8 cellular contexts compared by ENCODE assay signal in the genomic region with DNA sequence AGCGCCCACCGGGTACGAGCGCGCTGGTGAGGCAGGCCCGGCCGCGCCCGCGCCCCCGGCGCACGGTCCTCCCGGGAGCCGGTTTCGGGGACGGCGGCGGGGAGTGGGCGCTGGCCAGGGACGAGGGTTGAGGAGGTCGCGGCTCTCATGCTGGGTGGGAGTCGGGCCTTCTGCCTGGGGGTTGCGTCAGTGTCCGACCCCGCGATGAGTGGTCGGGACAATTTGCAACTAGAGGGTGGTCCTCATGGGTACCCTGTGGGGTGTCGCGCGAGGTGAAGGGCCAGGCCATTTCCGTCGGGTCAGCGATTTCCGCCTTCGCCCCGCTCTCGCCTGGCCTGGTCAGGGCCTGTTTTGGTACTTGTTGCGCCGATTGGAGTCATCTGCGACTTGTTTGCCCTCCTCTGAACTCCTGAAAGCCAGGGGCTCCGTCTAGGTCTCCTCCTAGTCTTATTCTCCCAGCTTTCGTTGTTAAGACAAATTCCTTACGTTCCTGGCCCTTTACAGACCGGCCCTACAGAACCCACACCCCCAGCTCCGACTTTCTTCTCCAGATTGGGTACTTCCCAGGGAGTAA. TPM values are rescaled to one million over a fixed set of nuclear protein-coding genes. Genes with fewer than 3 reads are reported as not detected.
DNase-seq lines count a peak whose midpoint lies in the region; ATAC-seq and TF ChIP-seq lines count a peak whose summit lies in the region.

No MANE protein-coding gene starts in this region.

- RAD21 ChIA-PET in HCT116 (lab: Charles Lee; ENCODE audit: low non-redundant PET in 1 of 2, low total read pairs in 2 of 2, uncharacterized antibody in 2 of 2, unreplicated experiment in 2 of 2), result no interaction called here

- H4K20me1 ChIP-seq in HCT116 (ENCODE audit: insufficient read depth), result no peaks in the 10 kb centered on the region

- peak; percentile 23 for ATAC-seq in HCT116
- ATAC-seq in aorta (ENCODE audit: low FRiP score), result peak; percentile 24

- H3K4me1 ChIP-seq in HCT116 (ENCODE audit: control insufficient read depth in 1 of 2, insufficient read depth in 2 of 2, low read length in 2 of 2), result peaks cover 17 to 32% of the 10 kb centered on the region in 2 experiments
- peaks cover 31 to 37% of the 10 kb centered on the region in 2 donors for H3K4me1 ChIP-seq in duodenal mucosa (ENCODE audit: control insufficient read depth in 1 of 2, insufficient read depth in 2 of 2, low read length in 2 of 2)
- peaks cover 35 to 51% of the 10 kb centered on the region in 2 donors for H3K4me1 ChIP-seq in mucosa of rectum (ENCODE audit: control insufficient read depth in 2 of 2, insufficient read depth in 2 of 2, low read length in 2 of 2)
- no peaks in the 10 kb centered on the region for H3K4me1 ChIP-seq in aorta (ENCODE audit: control insufficient read depth in 1 of 2, insufficient read depth in 2 of 2, low read length in 2 of 2)

- H3K4me3 ChIP-seq in HCT116 (replicated peaks in 1 of 2; ENCODE audit: low read depth in 1 of 2, low read length in 2 of 2), result peak overlapping the region; percentile 79 to 93
- H3K4me3 ChIP-seq in duodenal mucosa (ENCODE audit: low read depth in 1 of 2, low read length in 2 of 2), result peak overlapping the region; percentile 97
- H3K4me3 ChIP-seq in mucosa of rectum (ENCODE audit: low read length in 2 of 2), result peak overlapping the region; percentile 88 to 94
- peak overlapping the region; percentile 84 to 91 for H3K4me3 ChIP-seq in aorta (ENCODE audit: low read length in 2 of 2)

- 0 to 1% methylated on average over 29 to 47 of the region's 47 CpGs for WGBS in aorta, 2 donors

- no peak for TF ChIP-seq RAD21 in HCT116 (IDR thresholded peaks at IDR 0.05; ENCODE audit: low read depth)

- H3K4me2 ChIP-seq in HCT116 (ENCODE audit: low read length), result peak overlapping the region; percentile 86

- no peaks in the 10 kb centered on the region for H3K9me3 ChIP-seq in HCT116 (ENCODE audit: control insufficient read depth in 1 of 2, insufficient read depth in 1 of 2, low read depth in 1 of 2, low read length in 2 of 2)
- no peaks in the 10 kb centered on the region for H3K9me3 ChIP-seq in duodenal mucosa (ENCODE audit: control insufficient read depth in 1 of 2, low read length in 2 of 2)
- no peaks in the 10 kb centered on the region for H3K9me3 ChIP-seq in mucosa of rectum (ENCODE audit: control insufficient read depth in 2 of 2, low read length in 2 of 2)
- no peaks in the 10 kb centered on the region for H3K9me3 ChIP-seq in aorta (ENCODE audit: control insufficient read depth, low read length)

- H3K27me3 ChIP-seq in HCT116 (ENCODE audit: insufficient read depth, low read length) (no peaks in the 10 kb centered on the region), duodenal mucosa (ENCODE audit: control insufficient read depth in 1 of 2, insufficient read depth in 2 of 2, low read length in 2 of 2) (no peaks in the 10 kb centered on the region), mucosa of rectum (ENCODE audit: control insufficient read depth in 2 of 2, insufficient read depth in 2 of 2, low read length in 2 of 2) (no peaks in the 10 kb centered on the region), aorta (ENCODE audit: control insufficient read depth in 1 of 2, insufficient read depth in 2 of 2, low read length in 1 of 2) (no peaks in the 10 kb centered on the region)

- TF ChIP-seq CTCF in HCT116 (IDR thresholded peaks at IDR 0.05 in 2 of 3, conservative IDR thresholded peaks at IDR 0.05 in 1 of 3; ENCODE audit: borderline replicate concordance in 1 of 3, insufficient read depth in 1 of 3, low read depth in 2 of 3, low read length in 2 of 3), result no peak

- H2AFZ ChIP-seq in HCT116 (ENCODE audit: low read depth, low read length, poor library complexity, severe bottlenecking), result no peak overlapping the region

- no peak for TF ChIP-seq POLR2A in HCT116 (IDR thresholded peaks at IDR 0.05; ENCODE audit: borderline replicate concordance, extremely low read depth, insufficient read depth, insufficient read length)

- peaks cover 53% of the 10 kb centered on the region for H3K79me2 ChIP-seq in HCT116 (ENCODE audit: insufficient read depth, low read length)

- H3K9me2 ChIP-seq in HCT116 (ENCODE audit: insufficient read depth), result no peaks in the 10 kb centered on the region

- POLR2A ChIA-PET in HCT116 (lab: Charles Lee), result no interaction called here

- CTCF ChIA-PET in HCT116 (lab: Charles Lee), result no interaction called here

- H3K27ac ChIP-seq in HCT116 (ENCODE audit: low read depth, low read length) (peak overlapping the region; percentile 93), duodenal mucosa (ENCODE audit: low read depth, low read length) (peak overlapping the region; percentile 96), mucosa of rectum (ENCODE audit: low read depth in 2 of 2, low read length in 2 of 2) (peak overlapping the region; percentile 97 to 98), aorta (ENCODE audit: low read depth in 1 of 2, low read length in 2 of 2) (peak overlapping the region; percentile 46 to 78)

- BruUV-seq in HCT116 (replicated peaks; lab: Mats Ljungman, UMichigan), result no TSS peak

- intact Hi-C loops in HCT116 (cut with micrococcal nuclease), result loop anchor here (5.0 kb wide), 1 partner anchor 271 kb away; a partner anchor contains a TSS
- intact Hi-C loops in aorta (cut with DNase I), result loop anchor here (5.0 to 10.0 kb wide), 3 partner anchors 44 to 176 kb away; a partner anchor contains a TSS

- DNase-seq in NCI-H1417 (lab: John Stamatoyannopoulos, UW) (peak in 2 of 3 experiments; percentile 47 to 52), NCI-H1417 treated with DMSO at 0.1 percent for 48 hours (lab: John Stamatoyannopoulos, UW) (no peak), HCT116 (ENCODE audit: low read depth, low spot score) (no peak), RPMI7951 (ENCODE audit: low read depth) (peak; percentile 32), aorta (peak in 1 of 2 donors; percentile 62), Kasumi-1 (lab: John Stamatoyannopoulos, UW) (no peak)

- H3K9ac ChIP-seq in HCT116 (ENCODE audit: low read length) (peak overlapping the region; percentile 79), duodenal mucosa (ENCODE audit: low read depth in 1 of 2, low read length in 2 of 2) (peak overlapping the region; percentile 95 to 97), mucosa of rectum (ENCODE audit: low read depth in 1 of 2, low read length in 2 of 2) (peak overlapping the region; percentile 97)

- H3K36me3 ChIP-seq in HCT116 (ENCODE audit: control insufficient read depth in 1 of 2, insufficient read depth in 2 of 2, low read length in 2 of 2), result no peaks in the 10 kb centered on the region
- H3K36me3 ChIP-seq in duodenal mucosa (ENCODE audit: control insufficient read depth in 1 of 2, insufficient read depth in 2 of 2, low read length in 2 of 2), result no peaks in the 10 kb centered on the region
- peaks cover 0 to 2% of the 10 kb centered on the region in 2 donors for H3K36me3 ChIP-seq in mucosa of rectum (ENCODE audit: control insufficient read depth in 2 of 2, insufficient read depth in 2 of 2, low read length in 2 of 2)
- H3K36me3 ChIP-seq in aorta (ENCODE audit: control insufficient read depth in 1 of 2, insufficient read depth in 2 of 2, low read length in 1 of 2), result no peaks in the 10 kb centered on the region

TF ChIP-seq in HCT116, 20 proteins besides CTCF, POLR2A, EP300 and RAD21 (continues in another document):
- no peak for TF ChIP-seq TCF7L2 (IDR thresholded peaks at IDR 0.05; ENCODE audit: borderline replicate concordance, extremely low read depth, insufficient read depth, insufficient read length)
- no peak for TF ChIP-seq SP1 (IDR thresholded peaks at IDR 0.05; ENCODE audit: low read depth)
- TF ChIP-seq EGR1 (IDR thresholded peaks at IDR 0.05; ENCODE audit: low read depth), result no peak
- no peak for TF ChIP-seq EZH2 (IDR thresholded peaks at IDR 0.05)
- TF ChIP-seq CBX3 (IDR thresholded peaks at IDR 0.05; ENCODE audit: low read depth), result no peak

RNA-seq across cellular contexts. Expression of a gene that starts 14.9 kb away (rescaled TPM):
- total RNA-seq in HCT116 (2021; ENCODE audit: unreplicated experiment) (32.2 TPM), aorta (10 to 100 TPM; 32.4 to 47.5 TPM)
- 24.6 and 25.4 TPM in 2 replicates for polyA plus RNA-seq in HCT116 (2012)
- 5.1 and 5.6 TPM in 2 replicates for total RNA-seq in RPMI7951 (2014; rRNA removed; shearing (Covaris generic))
- 10 to 100 TPM; 20.2 to 39.0 TPM for polyA plus RNA-seq in aorta

RNA-seq across cellular contexts. Expression of a gene that starts 15.1 kb away (rescaled TPM):
- total RNA-seq in HCT116 (2021; ENCODE audit: unreplicated experiment) (3.2 TPM), aorta (1 to 10 TPM; 2.9 to 3.2 TPM)
- 0.95 and 1.1 TPM in 2 replicates for polyA plus RNA-seq in HCT116 (2012)
- 1.7 and 1.8 TPM in 2 replicates for total RNA-seq in RPMI7951 (2014; rRNA removed; shearing (Covaris generic))
- 1 to 10 TPM in 1 of 2 donors, under 1 TPM in 1; 0.25 to 1.1 TPM for polyA plus RNA-seq in aorta

RNA-seq across cellular contexts. Expression of a gene that starts 36.9 kb away (rescaled TPM):
- total RNA-seq in HCT116 (2021; ENCODE audit: unreplicated experiment), result not detected
- polyA plus RNA-seq in HCT116 (2012), result not detected in 2 replicates
- not detected in 2 replicates for total RNA-seq in RPMI7951 (2014; rRNA removed; shearing (Covaris generic))
- not detected for total RNA-seq in aorta
- not detected for polyA plus RNA-seq in aorta

RNA-seq across cellular contexts. Expression of a gene that starts 42.4 kb away (rescaled TPM):
- 27.4 TPM for total RNA-seq in HCT116 (2021; ENCODE audit: unreplicated experiment)
- polyA plus RNA-seq in HCT116 (2012), result 18.8 and 23.3 TPM in 2 replicates
- 15.5 and 22.1 TPM in 2 replicates for total RNA-seq in RPMI7951 (2014; rRNA removed; shearing (Covaris generic))
- total RNA-seq in aorta, result 10 to 100 TPM; 15.3 to 23.7 TPM
- 10 to 100 TPM; 12.3 to 22.2 TPM for polyA plus RNA-seq in aorta

RNA-seq across cellular contexts. Expression of a gene that starts 57.4 kb away (rescaled TPM):
- total RNA-seq in HCT116 (2021; ENCODE audit: unreplicated experiment) (8.2 TPM), aorta (10 to 100 TPM in 1 of 2 donors, 1 to 10 TPM in 1; 8.2 to 10.9 TPM)
- polyA plus RNA-seq in HCT116 (2012), result 3.8 and 4.9 TPM in 2 replicates
- total RNA-seq in RPMI7951 (2014; rRNA removed; shearing (Covaris generic)), result 4.9 and 7.9 TPM in 2 replicates
- polyA plus RNA-seq in aorta, result 1 to 10 TPM; 2.3 to 7.7 TPM

Comparison
In these comparisons a context has a peak if more than half of its experiments do, and no peak if none do; other contexts are left out.
1. DNase-seq: peak in NCI-H1417 (2 of 3) and RPMI7951 (single experiment); none in NCI-H1417 treated with DMSO at 0.1 percent for 48 hours (single experiment), HCT116 (single experiment) and Kasumi-1 (0 of 2).
2. Peak in every context shown above with its lines, with median percentiles within 50 percentile points of each other: H3K27ac ChIP-seq, H3K4me3 ChIP-seq and H3K9ac ChIP-seq.